Comparison of ENCODE assay signal across 15 cellular contexts in the genomic region with DNA sequence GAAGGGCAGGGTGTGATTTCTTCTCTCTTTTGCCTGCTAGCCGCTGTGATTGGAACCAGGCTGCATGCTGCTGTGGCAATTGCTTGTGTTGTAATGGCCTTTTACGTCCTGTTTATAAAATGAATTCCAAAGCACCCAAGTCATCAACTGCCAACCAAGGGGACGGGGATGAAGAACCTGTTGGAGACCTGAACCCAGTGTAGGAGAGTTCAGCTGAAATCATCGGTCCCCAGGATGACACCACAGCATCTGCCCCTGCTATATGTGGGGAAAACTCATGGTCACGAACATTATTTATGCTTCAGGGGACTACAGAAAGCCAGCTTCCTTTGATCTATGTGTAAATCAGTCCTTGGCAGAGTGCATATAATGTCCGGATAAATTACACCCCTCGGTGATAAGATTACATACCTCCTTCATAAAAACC. TPM values are rescaled to one million over a fixed set of nuclear protein-coding genes. Genes with fewer than 3 reads are reported as not detected.
A peak's percentile ranks its signal among the peaks of the same experiment; 100 is the strongest.
DNase-seq lines count a peak whose midpoint lies in the region; ATAC-seq and TF ChIP-seq lines count a peak whose summit lies in the region.
"Had no signal": no experiment of that assay in that cellular context is flagged by ENCODE, and none has a peak within 500 bp of the region (broad histone marks: within the 10 kb centered on the region; RNA-seq: fewer than 3 reads in every experiment).

No MANE protein-coding gene starts in this region.

- intact Hi-C loops in colonic mucosa (cut with DNase I) = no loop called here

- no peak overlapping the region for H3K9ac ChIP-seq in colonic mucosa (ENCODE audit: low read depth in 2 of 2, low read length in 2 of 2)

- peaks cover 31% of the 10 kb centered on the region for H3K4me1 Mint-ChIP-seq in neural crest cell

- H3K27ac Mint-ChIP-seq in neural crest cell (ENCODE audit: unreplicated experiment) = no peak overlapping the region
- H3K27ac Mint-ChIP-seq: type B pancreatic cell had no signal

- peaks cover 8% of the 10 kb centered on the region for H3K4me1 ChIP-seq in colonic mucosa

- TF ChIP-seq CTCF in colonic mucosa (IDR thresholded peaks at IDR 0.05) = no peak
- TF ChIP-seq CTCF in neural crest cell (conservative IDR thresholded peaks at IDR 0.05) = no peak

- no peak overlapping the region for H3K4me3 ChIP-seq in MG63
- H3K4me3 ChIP-seq in colonic mucosa = no peak overlapping the region

- H3K9me3 ChIP-seq in MG63 (no peaks in the 10 kb centered on the region; the same call in 1 of the 2 replicates), colonic mucosa (no peaks in the 10 kb centered on the region)

- H3K27me3 ChIP-seq in MG63 = no peaks in the 10 kb centered on the region
- H3K27me3 ChIP-seq in colonic mucosa = no peaks in the 10 kb centered on the region

- ATAC-seq in HG03521 (IDR thresholded peaks at IDR 0.05; ENCODE audit: unreplicated experiment) = no peak

- peaks cover 50% of the 10 kb centered on the region for H3K36me3 ChIP-seq in MG63
- H3K36me3 ChIP-seq in colonic mucosa = peaks cover 4% of the 10 kb centered on the region

- H3K9me3 Mint-ChIP-seq in neural crest cell = no peaks in the 10 kb centered on the region
- H3K9me3 Mint-ChIP-seq: type B pancreatic cell had no signal

- peaks cover 2% of the 10 kb centered on the region for H3K36me3 Mint-ChIP-seq in neural crest cell (ENCODE audit: low read depth)

- no peaks in the 10 kb centered on the region for H3K27me3 Mint-ChIP-seq in neural crest cell (ENCODE audit: low read depth)
- H3K27me3 Mint-ChIP-seq: type B pancreatic cell had no signal

- peak overlapping the region; percentile 8 for H3K27ac ChIP-seq in colonic mucosa
- H3K27ac ChIP-seq: C4-2B had no signal

- DNase-seq in Daoy (ENCODE audit: low read depth) (peak; percentile 43), MG63 (peak; percentile 48), colonic mucosa (no peak), neural crest cell (ENCODE audit: low read depth, low spot score) (no peak), AG08395 (ENCODE audit: low spot score) (no peak), NCI-H345 (lab: John Stamatoyannopoulos, UW) (no peak)
- DNase-seq: dermis blood vessel endothelial cell; GF-D8; NCI-H1417 treated with DMSO at 0.1 percent for 48 hours; NCI-H510A; stimulated activated CD4-positive, alpha-beta T cell treated with anti-CD3 and anti-CD28 coated beads, Interleukin-2, amount 100 ng/mL, for 48 hours had no signal

- H3K4me3 Mint-ChIP-seq in neural crest cell = peak overlapping the region; percentile 47
- H3K4me3 Mint-ChIP-seq: type B pancreatic cell had no signal

RNA-seq across cellular contexts. Expression of a gene that starts 3.8 kb away (rescaled TPM):
- 24.8 and 27.9 TPM in 2 replicates for total RNA-seq in Daoy (2014; rRNA removed; shearing (Covaris generic))
- 43.4 and 61.3 TPM in 2 replicates for total RNA-seq in MG63 (2014; rRNA removed; shearing (Covaris generic); ENCODE audit: low replicate concordance)
- total RNA-seq in colonic mucosa (10 to 100 TPM; 26.0 to 53.6 TPM), neural crest cell (26.1 and 28.4 TPM in 2 replicates)

RNA-seq across cellular contexts. Expression of a gene that starts 18.6 kb away (rescaled TPM):
- total RNA-seq in Daoy (2014; rRNA removed; shearing (Covaris generic)) = 270 and 351 TPM in 2 replicates
- 37.6 and 71.7 TPM in 2 replicates for total RNA-seq in MG63 (2014; rRNA removed; shearing (Covaris generic); ENCODE audit: low replicate concordance)
- 10 to 100 TPM; 49.4 to 50.9 TPM for total RNA-seq in colonic mucosa
- total RNA-seq in neural crest cell = 22.4 and 24.9 TPM in 2 replicates

RNA-seq across cellular contexts. Expression of a gene that starts 19.5 kb away (rescaled TPM):
- 0.23 and 0.33 TPM in 2 replicates for total RNA-seq in Daoy (2014; rRNA removed; shearing (Covaris generic))
- 0.20 TPM in 1 of 2 replicates, not detected in the other for total RNA-seq in MG63 (2014; rRNA removed; shearing (Covaris generic); ENCODE audit: low replicate concordance)
- total RNA-seq in colonic mucosa (100 to 1,000 TPM; 110 to 163 TPM), neural crest cell (0.64 and 0.70 TPM in 2 replicates)
- total RNA-seq: OCI-LY7 had no signal

RNA-seq across cellular contexts. Expression of a gene that starts 52.5 kb away (rescaled TPM):
- total RNA-seq in Daoy (2014; rRNA removed; shearing (Covaris generic)) = 14.2 and 16.8 TPM in 2 replicates
- 19.5 and 23.7 TPM in 2 replicates for total RNA-seq in MG63 (2014; rRNA removed; shearing (Covaris generic); ENCODE audit: low replicate concordance)
- total RNA-seq in colonic mucosa (1 to 10 TPM; 5.2 to 7.7 TPM), neural crest cell (18.0 and 19.0 TPM in 2 replicates)

Comparison
In these comparisons a context has a peak if more than half of its experiments do, and no peak if none do; other contexts are left out.
1. DNase-seq: peak in Daoy (single experiment) and MG63 (single experiment); none in colonic mucosa (single experiment), neural crest cell (single experiment), AG08395 (single experiment) and NCI-H345 (single experiment).
2. RNA of a gene that starts 19.5 kb away (total RNA-seq): 110 to 163 TPM in colonic mucosa; 0.64 to 0.70 TPM in neural crest cell, 0.23 to 0.33 TPM in Daoy and 0.20 TPM in MG63; every median in the first group is over 10 times any median in the second.